Comparison of ENCODE assay signal across 9 cellular contexts in the genomic region with DNA sequence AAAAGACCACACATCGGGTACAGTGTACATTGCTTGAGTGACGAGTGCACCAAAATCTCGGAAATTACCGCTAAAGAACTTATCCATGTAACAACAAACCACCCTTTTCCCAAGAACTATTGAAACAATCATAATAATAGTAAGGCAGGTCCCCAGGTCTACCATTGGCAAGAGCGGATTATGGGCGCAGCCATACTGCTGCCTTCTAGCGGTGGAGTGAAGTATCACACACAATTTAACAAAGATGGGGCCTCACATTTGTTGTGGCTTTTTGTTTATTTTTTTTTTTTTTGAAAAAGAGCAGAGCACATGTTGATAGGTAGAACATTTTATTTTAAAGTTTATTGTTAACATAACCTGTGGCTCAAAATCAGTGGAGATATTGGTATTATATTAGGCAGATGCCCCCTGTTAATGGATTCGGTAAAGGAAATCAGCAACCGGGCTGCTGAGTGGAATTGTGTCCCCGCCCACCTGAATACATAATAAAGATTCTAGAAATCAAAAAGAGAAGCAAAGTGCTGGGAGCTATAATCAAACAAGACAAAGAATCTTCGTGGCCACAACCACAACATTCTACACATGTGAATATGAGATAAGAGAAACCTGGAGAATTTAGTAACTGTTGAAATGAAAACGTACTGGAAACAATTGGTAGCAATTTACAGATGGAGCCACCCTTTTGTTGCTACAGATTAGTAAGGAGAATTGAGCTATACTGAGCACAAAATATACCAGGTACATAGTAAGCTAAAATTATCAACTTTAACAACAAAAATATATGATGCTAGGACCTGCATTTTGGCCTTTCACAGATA.
A peak's percentile ranks its signal among the peaks of the same experiment; 100 is the strongest.
DNase-seq lines count a peak whose midpoint lies in the region; ATAC-seq and TF ChIP-seq lines count a peak whose summit lies in the region.
"Had no signal": no experiment of that assay in that cellular context is flagged by ENCODE, and none has a peak within 500 bp of the region (broad histone marks: within the 10 kb centered on the region; RNA-seq: fewer than 3 reads in every experiment).

No MANE protein-coding gene starts in this region.

- no peaks in the 10 kb centered on the region for H3K9me3 ChIP-seq in heart right ventricle
- H3K9me3 ChIP-seq in right cardiac atrium (ENCODE audit: control insufficient read depth, low read length), result no peaks in the 10 kb centered on the region
- H3K9me3 ChIP-seq in suprapubic skin, result no peaks in the 10 kb centered on the region
- H3K9me3 ChIP-seq: SJSA1 had no signal

- intact Hi-C loops in heart right ventricle (cut with DNase I), result loop anchor here in 6 of 10 donors (2.0 to 10.0 kb wide), 4 partner anchors 190 to 195 kb away; no protein-coding TSS in a partner anchor
- intact Hi-C loops in right cardiac atrium (cut with DNase I), result no loop called here

- peaks cover 0 to 54% (median 24%) of the 10 kb centered on the region in 7 donors for H3K27me3 ChIP-seq in heart right ventricle
- H3K27me3 ChIP-seq in right cardiac atrium (ENCODE audit: control insufficient read depth, insufficient read depth), result no peaks in the 10 kb centered on the region
- H3K27me3 ChIP-seq in suprapubic skin, result peaks cover 40% of the 10 kb centered on the region
- H3K27me3 ChIP-seq: SJSA1 had no signal

- TF ChIP-seq CTCF in heart right ventricle (IDR thresholded peaks at IDR 0.05), result peak in 8 of 9 donors; percentile 36 to 64 (median 57)
- peak; percentile 68 for TF ChIP-seq CTCF in epithelial cell of proximal tubule (conservative IDR thresholded peaks at IDR 0.05; ENCODE audit: low read depth, low read length)
- peak; percentile 8 to 32 for TF ChIP-seq CTCF in suprapubic skin (IDR thresholded peaks at IDR 0.05)

- no peaks in the 10 kb centered on the region for H3K4me1 ChIP-seq in heart right ventricle
- H3K4me1 ChIP-seq in right cardiac atrium (ENCODE audit: control insufficient read depth, insufficient read depth, low read length), result no peaks in the 10 kb centered on the region
- no peaks in the 10 kb centered on the region for H3K4me1 ChIP-seq in suprapubic skin
- H3K4me1 ChIP-seq: SJSA1 had no signal

- no peak for TF ChIP-seq EP300 in suprapubic skin (IDR thresholded peaks at IDR 0.05)

- TF ChIP-seq POLR2A in suprapubic skin (IDR thresholded peaks at IDR 0.05), result no peak

- DNase-seq in heart right ventricle (no peak), right cardiac atrium (no peak), NCI-H69 (lab: John Stamatoyannopoulos, UW) (peak; percentile 17), epithelial cell of proximal tubule (ENCODE audit: low read depth) (no peak), suprapubic skin (ENCODE audit: low spot score in 2 of 2) (no peak), GM19238 (ENCODE audit: insufficient read length, low spot score) (no peak), GDM1 (lab: John Stamatoyannopoulos, UW) (no peak)

- H3K4me3 ChIP-seq in heart right ventricle (no peak overlapping the region), right cardiac atrium (ENCODE audit: low read length) (no peak overlapping the region), epithelial cell of proximal tubule (ENCODE audit: low read depth, low read length) (no peak overlapping the region), suprapubic skin (no peak overlapping the region)
- H3K4me3 ChIP-seq: SJSA1 had no signal

- H3K27ac ChIP-seq in heart right ventricle, result no peak overlapping the region
- H3K27ac ChIP-seq in right cardiac atrium (ENCODE audit: low read length), result no peak overlapping the region
- H3K27ac ChIP-seq in suprapubic skin, result no peak overlapping the region
- H3K27ac ChIP-seq: SJSA1 had no signal

- no peak for ATAC-seq in heart right ventricle
- ATAC-seq in right cardiac atrium, result no peak
- no peak for ATAC-seq in HG02610 (IDR thresholded peaks at IDR 0.05; ENCODE audit: unreplicated experiment)

- H3K36me3 ChIP-seq in heart right ventricle, result no peaks in the 10 kb centered on the region
- H3K36me3 ChIP-seq in suprapubic skin, result no peaks in the 10 kb centered on the region
- H3K36me3 ChIP-seq: SJSA1 had no signal

- WGBS in heart right ventricle, 2 donors, result 75 to 79% methylated on average over 12 of the region's 12 CpGs
- 76% methylated on average over 12 of the region's 12 CpGs for WGBS in right cardiac atrium
- 72% methylated on average over 12 of the region's 12 CpGs for WGBS in suprapubic skin

Comparison
In these comparisons a context has a peak if more than half of its experiments do, and no peak if none do; other contexts are left out.
1. intact Hi-C loops: an anchor here in heart right ventricle (2.0 to 10.0 kb wide); none called in right cardiac atrium.